29 cellular contexts compared by ENCODE assay signal in genomic region chr21:26679299-26679698, GRCh38.
"Had no signal": no experiment of that assay in that cellular context is flagged by ENCODE, and none has a peak within 500 bp of the region (broad histone marks: within the 10 kb centered on the region; RNA-seq: fewer than 3 reads in every experiment).

No MANE protein-coding gene starts in this region.

- H3K27me3 ChIP-seq: hepatocyte, pancreas, stomach, testis, thyroid gland, transverse colon, upper lobe of left lung, vagina had no signal

- H3K27ac ChIP-seq: hepatocyte, lower lobe of right lung, pancreas, prostate gland, stomach, testis, thyroid gland, transverse colon, upper lobe of left lung, vagina had no signal

- ATAC-seq: left lobe of liver; left ventricle myocardium superior; lower lobe of right lung; naive thymus-derived CD8-positive, alpha-beta T cell; pancreas; right cardiac atrium; sciatic nerve; stimulated activated naive B cell treated with anti-CD40 and anti-IgM and Interleukin-4, amounts not matched to agents 10 μg/mL and 1 μg/mL and 100 μg/mL, for 72 hours; stimulated activated naive CD8-positive, alpha-beta T cell treated with anti-CD3 and anti-CD28 coated beads, Interleukin-15, Interleukin-2, amounts not matched to agents 100 U/mL and 50 U/mL, for 24 hours had no signal

- H3K36me3 ChIP-seq: lower lobe of right lung, pancreas, prostate gland, stomach, thyroid gland, transverse colon, upper lobe of left lung, vagina had no signal

- H3K27ac Mint-ChIP-seq: naive thymus-derived CD8-positive, alpha-beta T cell; nephron; stimulated activated naive B cell treated with anti-CD40 and anti-IgM and Interleukin-4, amounts not matched to agents 10 μg/mL and 1 μg/mL and 100 μg/mL, for 72 hours had no signal

- H3K4me3 Mint-ChIP-seq: naive thymus-derived CD8-positive, alpha-beta T cell; nephron; neural crest cell; stimulated activated naive B cell treated with anti-CD40 and anti-IgM and Interleukin-4, amounts not matched to agents 10 μg/mL and 1 μg/mL and 100 μg/mL, for 72 hours had no signal

- H2AFZ ChIP-seq: hepatocyte had no signal

- H3K9me3 ChIP-seq: lower lobe of right lung, pancreas, prostate gland, stomach, testis, thyroid gland, transverse colon, upper lobe of left lung, vagina had no signal

- H3K4me1 Mint-ChIP-seq: naive thymus-derived CD8-positive, alpha-beta T cell; nephron; neural crest cell; stimulated activated naive B cell treated with anti-CD40 and anti-IgM and Interleukin-4, amounts not matched to agents 10 μg/mL and 1 μg/mL and 100 μg/mL, for 72 hours had no signal

- H3K4me1 ChIP-seq: lower lobe of right lung, pancreas, prostate gland, stomach, testis, thyroid gland, transverse colon, upper lobe of left lung, vagina had no signal

- DNase-seq: islet precursor cell; left ventricle myocardium superior; lower lobe of right lung; mammary epithelial cell; mesenchymal stem cell; naive thymus-derived CD8-positive, alpha-beta T cell; nucleus accumbens; pancreas; posterior cingulate gyrus; retina; right cardiac atrium; stimulated activated CD4-positive, alpha-beta T cell treated with anti-CD3 and anti-CD28 coated beads, Interleukin-12 subunit alpha, Interleukin-12 subunit beta, amount 100 ng/mL, for 4 hours; stimulated activated CD4-positive, alpha-beta T cell treated with anti-CD3 and anti-CD28 coated beads, Interleukin-15, amount 100 ng/mL, for 24 hours; stimulated activated CD4-positive, alpha-beta T cell treated with anti-CD3 and anti-CD28 coated beads, Interleukin-2, amount 100 ng/mL, for 24 hours; stimulated activated CD4-positive, alpha-beta T cell treated with anti-CD3 and anti-CD28 coated beads, Interleukin-4, amount 100 ng/mL, for 1 hour; stimulated activated naive B cell treated with anti-CD40 and anti-IgM and Interleukin-4, amounts not matched to agents 10 μg/mL and 1 μg/mL and 100 μg/mL, for 72 hours; stimulated activated naive CD8-positive, alpha-beta T cell treated with anti-CD3 and anti-CD28 coated beads, Interleukin-15, Interleukin-2, amounts not matched to agents 100 U/mL and 50 U/mL, for 24 hours; stomach; testis; thyroid gland; transverse colon; upper lobe of left lung had no signal

- FAIRE-seq: pancreas had no signal

- H3K9me3 Mint-ChIP-seq: nephron; stimulated activated naive B cell treated with anti-CD40 and anti-IgM and Interleukin-4, amounts not matched to agents 10 μg/mL and 1 μg/mL and 100 μg/mL, for 72 hours had no signal

- H3K79me2 ChIP-seq: hepatocyte had no signal

- H3K4me3 ChIP-seq: hepatocyte, lower lobe of right lung, pancreas, prostate gland, stomach, testis, thyroid gland, transverse colon, upper lobe of left lung, vagina had no signal

- H3K4me2 ChIP-seq: hepatocyte had no signal

- H3K36me3 Mint-ChIP-seq: naive thymus-derived CD8-positive, alpha-beta T cell; stimulated activated naive B cell treated with anti-CD40 and anti-IgM and Interleukin-4, amounts not matched to agents 10 μg/mL and 1 μg/mL and 100 μg/mL, for 72 hours had no signal
